In genomic region chr9:83979812-83980394, GRCh38 we compare ENCODE assay signal across 8 cellular contexts. TPM values are rescaled to one million over a fixed set of nuclear protein-coding genes. Genes with fewer than 3 reads are reported as not detected.
DNase-seq lines count a peak whose midpoint lies in the region; ATAC-seq and TF ChIP-seq lines count a peak whose summit lies in the region.

Gene HNRNPK, minus strand, starts transcription at chr9:83980215. Its CDS starts 1,963 bp downstream, at chr9:83978252.

- H3K27me3 ChIP-seq in adrenal gland (no peaks in the 10 kb centered on the region), heart left ventricle (no peaks in the 10 kb centered on the region), transverse colon (no peaks in the 10 kb centered on the region)

- intact Hi-C loops in adrenal gland (cut with DNase I) (no loop called here), heart left ventricle (cut with DNase I) (loop anchor here in 9 of 10 donors (1.0 to 10.0 kb wide), 9 partner anchors 24 to 1962 kb away; partner anchors contain the start of genes KIF27 (in 3 of the 9) and NAA35 (in 1 of the 9)), transverse colon (cut with DNase I; ENCODE audit: low total_unique reads) (no loop called here)

- in situ Hi-C loops in GM13976 (cut with MboI; ENCODE audit: low sequenced_read_pairs, unreplicated experiment) = no loop called here
- in situ Hi-C loops in transverse colon (cut with MboI; ENCODE audit: low pct_ligation_motif_present in 1 of 4, low pct_unique_long_range_greater_than_20kb in 1 of 4, low sequenced_read_pairs in 3 of 4) = no loop called here

- 0% methylated on average over 11 to 57 of the region's 57 CpGs for WGBS in adrenal gland, 4 donors
- 0 to 1% (median 0%) methylated on average over 18 to 57 of the region's 57 CpGs for WGBS in heart left ventricle, 4 donors
- WGBS in transverse colon (ENCODE audit: low coverage in 1 of 2), 2 donors = 0% methylated on average over 46 of the region's 57 CpGs; no CpG with 5 or more reads in 1 of the 2 donors

- TF ChIP-seq CTCF in GM13976 (IDR thresholded peaks at IDR 0.05; ENCODE audit: borderline replicate concordance, control extremely low read depth, extremely low read depth, insufficient read depth, missing control alignments) (peak; percentile 13), adrenal gland (IDR thresholded peaks at IDR 0.05) (no peak), heart left ventricle (IDR thresholded peaks at IDR 0.05) (peak in 1 of 12 donors; percentile 40), transverse colon (IDR thresholded peaks at IDR 0.05) (no peak)

- H3K4me3 ChIP-seq in adrenal gland = peak within 1 kb of the TSS; percentile 68 to 100 (median 97)
- H3K4me3 ChIP-seq in heart left ventricle = peak within 1 kb of the TSS; percentile 67 to 98 (median 83)
- H3K4me3 ChIP-seq in transverse colon = peak within 1 kb of the TSS; percentile 70 to 96 (median 85)

- DNase-seq in GM13976 (ENCODE audit: low spot score) = peak; percentile 99
- DNase-seq in NCI-H1436 treated with DMSO at 0.1 percent for 48 hours (lab: John Stamatoyannopoulos, UW) = peak; percentile 91
- DNase-seq in T-helper 1 cell = peak; percentile 98 to 100 (median 99)
- DNase-seq in adrenal gland = peak; percentile 98 to 100 (median 99)
- DNase-seq in heart left ventricle = peak; percentile 99 to 100 (median 100)
- peak; percentile 97 for DNase-seq in pons (ENCODE audit: low spot score)
- peak; percentile 100 for DNase-seq in transverse colon

- H3K4me1 ChIP-seq in adrenal gland (replicated peaks in 1 of 2) (peaks cover 18 to 53% of the 10 kb centered on the region in 2 donors), heart left ventricle (peaks cover 0 to 56% (median 38%) of the 10 kb centered on the region in 12 donors), transverse colon (peaks cover 6 to 45% (median 27%) of the 10 kb centered on the region in 4 donors)

- peaks cover 0 to 27% of the 10 kb centered on the region in 2 donors for H3K36me3 ChIP-seq in adrenal gland (replicated peaks in 1 of 2)
- H3K36me3 ChIP-seq in heart left ventricle = peaks cover 3 to 35% (median 30%) of the 10 kb centered on the region in 9 donors
- peaks cover 0 to 29% (median 12%) of the 10 kb centered on the region in 4 donors for H3K36me3 ChIP-seq in transverse colon

- peak in 1 of 2 donors; percentile 2 for TF ChIP-seq POLR2A in adrenal gland (IDR thresholded peaks at IDR 0.05)
- no peak for TF ChIP-seq POLR2A in heart left ventricle (IDR thresholded peaks at IDR 0.05)
- no peak for TF ChIP-seq POLR2A in transverse colon (IDR thresholded peaks at IDR 0.05)

- peak within 1 kb of the TSS; percentile 98 to 100 (median 99) for H3K27ac ChIP-seq in adrenal gland
- peak within 1 kb of the TSS; percentile 94 to 100 (median 99) for H3K27ac ChIP-seq in heart left ventricle
- H3K27ac ChIP-seq in transverse colon = peak within 1 kb of the TSS; percentile 97 to 99 (median 98)

- H3K9me3 ChIP-seq in adrenal gland (replicated peaks in 1 of 3) (no peaks in the 10 kb centered on the region), heart left ventricle (no peaks in the 10 kb centered on the region), transverse colon (no peaks in the 10 kb centered on the region)

- no peak for TF ChIP-seq EP300 in transverse colon (IDR thresholded peaks at IDR 0.05; ENCODE audit: low read depth)

- ATAC-seq in HG02852 (IDR thresholded peaks at IDR 0.05; ENCODE audit: unreplicated experiment) (peak; percentile 83), heart left ventricle (peak; percentile 92 to 95 (median 95))

RNA-seq across cellular contexts. Expression of gene HNRNPK, which starts in this region (rescaled TPM):
- total RNA-seq in adrenal gland (100 to 1,000 TPM; 371 to 518 (median 477) TPM), heart left ventricle (100 to 1,000 TPM; 278 to 388 (median 322) TPM), transverse colon (100 to 1,000 TPM; 132 to 406 (median 278) TPM)
- polyA plus RNA-seq in adrenal gland (100 to 1,000 TPM; 172 to 866 (median 228) TPM), heart left ventricle (100 to 1,000 TPM; 127 to 294 TPM)

Comparison
In these comparisons a context has a peak if more than half of its experiments do, and no peak if none do; other contexts are left out.
1. Peak in every context shown above with its lines: DNase-seq, ATAC-seq, H3K4me3 ChIP-seq and H3K27ac ChIP-seq.
2. intact Hi-C loops: an anchor here in heart left ventricle (1.0 to 10.0 kb wide); none called in adrenal gland and transverse colon.